Comparison of ENCODE assay signal across 8 cellular contexts in genomic region chr1:154327466-154328317, GRCh38. TPM values are rescaled to one million over a fixed set of nuclear protein-coding genes. Genes with fewer than 3 reads are reported as not detected.
DNase-seq lines count a peak whose midpoint lies in the region; ATAC-seq, FAIRE-seq and TF ChIP-seq lines count a peak whose summit lies in the region.

No MANE protein-coding gene starts in this region.

- peak overlapping the region; percentile 20 for H3K27ac Mint-ChIP-seq in activated naive CD4-positive, alpha-beta T cell treated with anti-CD3 and anti-CD28 coated beads, Interleukin-2, amount 50 U/mL, for 24 hours

- peaks cover 61% of the 10 kb centered on the region for H3K4me1 Mint-ChIP-seq in activated naive CD4-positive, alpha-beta T cell treated with anti-CD3 and anti-CD28 coated beads, Interleukin-2, amount 50 U/mL, for 24 hours

- H3K27me3 ChIP-seq in RWPE2 (ENCODE audit: insufficient read depth, poor library complexity, severe bottlenecking) (no peaks in the 10 kb centered on the region), psoas muscle (ENCODE audit: insufficient read depth in 3 of 3, low read length in 2 of 3) (peaks cover 0 to 47% (median 6%) of the 10 kb centered on the region in 3 donors)

- peak overlapping the region; percentile 85 for H3K4me3 Mint-ChIP-seq in activated naive CD4-positive, alpha-beta T cell treated with anti-CD3 and anti-CD28 coated beads, Interleukin-2, amount 50 U/mL, for 24 hours

- WGBS in psoas muscle, 3 donors = 44 to 51% (median 45%) methylated on average over 5 of the region's 5 CpGs

- peaks cover 22% of the 10 kb centered on the region for H3K36me3 ChIP-seq in RWPE2 (ENCODE audit: low read depth)
- H3K36me3 ChIP-seq in psoas muscle (ENCODE audit: insufficient read depth in 1 of 2, low read depth in 1 of 2) = no peaks in the 10 kb centered on the region

- ATAC-seq in RWPE2 (ENCODE audit: low read depth) (no peak), psoas muscle (no peak)

- intact Hi-C loops in psoas muscle (cut with DNase I) = loop anchor here (10.0 kb wide), 2 partner anchors 117 to 217 kb away; no protein-coding TSS in a partner anchor

- H3K9me3 ChIP-seq in RWPE2 (ENCODE audit: severe bottlenecking) (no peaks in the 10 kb centered on the region), psoas muscle (no peaks in the 10 kb centered on the region)

- H3K27ac ChIP-seq in RWPE2 (ENCODE audit: poor library complexity, severe bottlenecking) (peak overlapping the region; percentile 69), psoas muscle (no peak overlapping the region)

- no peaks in the 10 kb centered on the region for H3K9me3 Mint-ChIP-seq in activated naive CD4-positive, alpha-beta T cell treated with anti-CD3 and anti-CD28 coated beads, Interleukin-2, amount 50 U/mL, for 24 hours

- H3K4me1 ChIP-seq in RWPE2 (ENCODE audit: insufficient read depth, poor library complexity, severe bottlenecking) (peaks cover 18% of the 10 kb centered on the region), psoas muscle (peaks cover 22% of the 10 kb centered on the region)

- peak overlapping the region; percentile 9 for H3K4me3 ChIP-seq in RWPE2 (ENCODE audit: severe bottlenecking)
- H3K4me3 ChIP-seq in epithelial cell of esophagus (ENCODE audit: low read length) = peak overlapping the region; percentile 27
- H3K4me3 ChIP-seq in psoas muscle = peak overlapping the region; percentile 53

- DNase-seq in activated naive CD4-positive, alpha-beta T cell treated with Interleukin-2 at 50 U/mL for 16 hours = no peak
- DNase-seq in RWPE2 (ENCODE audit: low spot score) (no peak), epithelial cell of esophagus (ENCODE audit: low read depth) (peak; percentile 30), psoas muscle (no peak), activated gamma-delta T cell (lab: John Stamatoyannopoulos, UW) (no peak), RCC 7860 (ENCODE audit: low spot score) (no peak), middle frontal gyrus (ENCODE audit: extremely low spot score, low spot score) (no peak)

- no peaks in the 10 kb centered on the region for H3K36me3 Mint-ChIP-seq in activated naive CD4-positive, alpha-beta T cell treated with anti-CD3 and anti-CD28 coated beads, Interleukin-2, amount 50 U/mL, for 24 hours

- FAIRE-seq in RCC 7860 (lab: Jason Lieb, UNC) = no peak

- TF ChIP-seq CTCF in RWPE2 (IDR thresholded peaks at IDR 0.05; ENCODE audit: poor library complexity, severe bottlenecking) = no peak
- no peak for TF ChIP-seq CTCF in epithelial cell of esophagus (IDR thresholded peaks at IDR 0.05; ENCODE audit: insufficient read depth, low read depth, low read length, missing control alignments)
- no peak for TF ChIP-seq CTCF in psoas muscle (IDR thresholded peaks at IDR 0.05)

- no peaks in the 10 kb centered on the region for H3K27me3 Mint-ChIP-seq in activated naive CD4-positive, alpha-beta T cell treated with anti-CD3 and anti-CD28 coated beads, Interleukin-2, amount 50 U/mL, for 24 hours

RNA-seq across cellular contexts. Expression of gene ATP8B2, which starts 2.4 kb away (rescaled TPM):
- total RNA-seq in psoas muscle = 1 to 10 TPM; 3.6 to 5.8 (median 4.0) TPM
- polyA plus RNA-seq in psoas muscle = 1 to 10 TPM; 1.3 to 3.4 (median 2.2) TPM

RNA-seq across cellular contexts. Expression of gene AQP10, which starts 6.8 kb away (rescaled TPM):
- not detected for total RNA-seq in psoas muscle
- under 1 TPM in 1 of 3 donors, not detected in 2; 0.04 TPM for polyA plus RNA-seq in psoas muscle

RNA-seq across cellular contexts. Expression of gene HAX1, which starts 55.3 kb away (rescaled TPM):
- 100 to 1,000 TPM; 122 to 148 (median 136) TPM for total RNA-seq in psoas muscle
- polyA plus RNA-seq in psoas muscle = 100 to 1,000 TPM; 110 to 154 (median 143) TPM
